In genomic region chr11:67177399-67178281, GRCh38 we compare ENCODE assay signal across 21 cellular contexts. TPM values are rescaled to one million over a fixed set of nuclear protein-coding genes. Genes with fewer than 3 reads are reported as not detected.
DNase-seq lines count a peak whose midpoint lies in the region; ATAC-seq and TF ChIP-seq lines count a peak whose summit lies in the region.
"Had no signal": no experiment of that assay in that cellular context is flagged by ENCODE, and none has a peak within 500 bp of the region (broad histone marks: within the 10 kb centered on the region; RNA-seq: fewer than 3 reads in every experiment).

No MANE protein-coding gene starts in this region.

- no peak overlapping the region for H3K4me3 Mint-ChIP-seq in activated T-cell treated with anti-CD3 and anti-CD28 coated beads, Interleukin-2, amount 50 U/mL, for 24 hours
- H3K4me3 Mint-ChIP-seq: CD8-positive, alpha-beta T cell had no signal

- no peak for TF ChIP-seq POLR2A in erythroblast (IDR thresholded peaks at IDR 0.05; ENCODE audit: low read length)

- no peaks in the 10 kb centered on the region for H3K27me3 Mint-ChIP-seq in activated T-cell treated with anti-CD3 and anti-CD28 coated beads, Interleukin-2, amount 50 U/mL, for 24 hours

- no peak for DNase-seq in activated T-cell treated with anti-CD3 and anti-CD28 coated beads, Interleukin-2, amount 50 U/mL, for 24 hours
- DNase-seq in activated T-cell treated with anti-CD3 and anti-CD28 coated beads for 4 hours (no peak), OCI-M1 (lab: John Stamatoyannopoulos, UW) (peak; percentile 27), erythroblast (lab: John Stamatoyannopoulos, UW) (peak; percentile 74 to 88), T-helper 1 cell (no peak), left lobe of liver (ENCODE audit: low spot score) (no peak), SW480 (ENCODE audit: low spot score) (no peak)
- DNase-seq: ACHN; AML-193; C1 segment of cervical spinal cord; CD8-positive, alpha-beta T cell; DMS53; GF-D8; MG63; NCI-H1417; NCI-H187; NCI-H446 treated with DMSO at 0.1 percent for 48 hours; NCI-H526 treated with DMSO at 0.1 percent for 48 hours; Right ventricle myocardium superior; SK-N-SH had no signal

- peaks cover 37% of the 10 kb centered on the region for H3K4me1 Mint-ChIP-seq in activated T-cell treated with anti-CD3 and anti-CD28 coated beads, Interleukin-2, amount 50 U/mL, for 24 hours (ENCODE audit: low read depth)

- peak overlapping the region; percentile 29 for H3K27ac Mint-ChIP-seq in activated T-cell treated with anti-CD3 and anti-CD28 coated beads, Interleukin-2, amount 50 U/mL, for 24 hours

- H3K36me3 Mint-ChIP-seq in activated T-cell treated with anti-CD3 and anti-CD28 coated beads, Interleukin-2, amount 50 U/mL, for 24 hours (ENCODE audit: low read depth) = peaks cover 51% of the 10 kb centered on the region

- H3K9me3 Mint-ChIP-seq in activated T-cell treated with anti-CD3 and anti-CD28 coated beads, Interleukin-2, amount 50 U/mL, for 24 hours = no peaks in the 10 kb centered on the region
- H3K9me3 Mint-ChIP-seq: CD8-positive, alpha-beta T cell had no signal

- ATAC-seq in HG03196 (IDR thresholded peaks at IDR 0.05; ENCODE audit: unreplicated experiment) = no peak
- ATAC-seq in left lobe of liver = no peak
- ATAC-seq: CD8-positive, alpha-beta T cell had no signal

RNA-seq across cellular contexts. Expression of gene KDM2A, which starts 58.6 kb away (rescaled TPM):
- total RNA-seq in left lobe of liver = 39.0 TPM

Comparison
In these comparisons a context has a peak if more than half of its experiments do, and no peak if none do; other contexts are left out.
1. DNase-seq: peak in OCI-M1 (single experiment) and erythroblast (2 of 2); none in activated T-cell treated with anti-CD3 and anti-CD28 coated beads, Interleukin-2, amount 50 U/mL, for 24 hours (single experiment), activated T-cell treated with anti-CD3 and anti-CD28 coated beads for 4 hours (single experiment), T-helper 1 cell (0 of 5), left lobe of liver (single experiment) and SW480 (single experiment).